Comparison of ENCODE assay signal across 2 cellular contexts in genomic region chr4:77938560-77938959, GRCh38.
TF ChIP-seq lines count a peak whose summit lies in the region.

No MANE protein-coding gene starts in this region.

TF ChIP-seq in HepG2, 621 proteins besides CTCF, POLR2A, EP300 and RAD21:
- TF ChIP-seq HES4 (CRISPR knock-in tag; IDR thresholded peaks at IDR 0.05; ENCODE audit: borderline replicate concordance) = no peak
- TF ChIP-seq ELF3 (CRISPR knock-in tag; IDR thresholded peaks at IDR 0.05) = no peak
- 0 out of 2 replicates have a peak, but pooled peaks have one; percentile 44 for TF ChIP-seq ZNF652 (CRISPR knock-in tag; IDR thresholded peaks at IDR 0.05; ENCODE audit: borderline replicate concordance, low read depth)

TF ChIP-seq in H1, 55 proteins besides CTCF, POLR2A, EP300 and RAD21:
- TF ChIP-seq SP1 (IDR thresholded peaks at IDR 0.05; ENCODE audit: low read depth, low read length) = no peak
- TF ChIP-seq CHD1 (IDR thresholded peaks at IDR 0.05; ENCODE audit: low read depth, low read length) = no peak
- TF ChIP-seq JUND (IDR thresholded peaks at IDR 0.05; ENCODE audit: low read length) = no peak
- no peak for TF ChIP-seq ATF2 (IDR thresholded peaks at IDR 0.05; ENCODE audit: low read length)
- no peak for TF ChIP-seq JUN (IDR thresholded peaks at IDR 0.05; ENCODE audit: low read depth, low read length)
- no peak for TF ChIP-seq SIX5 (IDR thresholded peaks at IDR 0.05; ENCODE audit: low read depth, low read length)
- TF ChIP-seq RFX5 (IDR thresholded peaks at IDR 0.05; ENCODE audit: borderline replicate concordance, low read depth, low read length) = no peak
- no peak for TF ChIP-seq CBX5 (IDR thresholded peaks at IDR 0.05; ENCODE audit: low read depth, low read length)
- no peak for TF ChIP-seq BRCA1 (IDR thresholded peaks at IDR 0.05; ENCODE audit: low read depth, low read length)
- no peak for TF ChIP-seq TAF1 (IDR thresholded peaks at IDR 0.05; ENCODE audit: low read depth, low read length)
- TF ChIP-seq BCL11A (IDR thresholded peaks at IDR 0.05; ENCODE audit: low read depth in 2 of 2, low read length in 2 of 2) = no peak
- TF ChIP-seq SRF (IDR thresholded peaks at IDR 0.05; ENCODE audit: low read depth, low read length) = no peak
- TF ChIP-seq NRF1 (IDR thresholded peaks at IDR 0.05; ENCODE audit: low read depth, low read length) = no peak
- TF ChIP-seq ASH2L (IDR thresholded peaks at IDR 0.05; ENCODE audit: low read length) = no peak
- no peak for TF ChIP-seq YY1 (IDR thresholded peaks at IDR 0.05; ENCODE audit: low read depth, low read length)
- TF ChIP-seq KDM1A (IDR thresholded peaks at IDR 0.05; ENCODE audit: borderline replicate concordance, low read length) = no peak
- TF ChIP-seq POLR2AphosphoS5 (IDR thresholded peaks at IDR 0.05; ENCODE audit: low read depth, low read length) = no peak
- TF ChIP-seq SIRT6 (IDR thresholded peaks at IDR 0.05; ENCODE audit: low read length) = no peak
